ENCODE assay signal across 8 cellular contexts in genomic region chr1:97920275-97920831, GRCh38. TPM values are rescaled to one million over a fixed set of nuclear protein-coding genes. Genes with fewer than 3 reads are reported as not detected.
DNase-seq lines count a peak whose midpoint lies in the region; ATAC-seq and TF ChIP-seq lines count a peak whose summit lies in the region.

No MANE protein-coding gene starts in this region.

- DNase-seq in NCI-H2107 treated with DMSO at 0.1 percent for 48 hours (lab: John Stamatoyannopoulos, UW; ENCODE audit: unreplicated experiment), result peak; percentile 49
- no peak for DNase-seq in NCI-H2107 (lab: John Stamatoyannopoulos, UW)
- no peak for DNase-seq in esophagus squamous epithelium (lab: John Stamatoyannopoulos, UW)
- DNase-seq in natural killer cell treated with Interleukin-12 subunit alpha and Interleukin-12 subunit beta and Interleukin-15 and Interleukin-18, amount 100 ng/mL, for 72 hours (ENCODE audit: low spot score), result peak; percentile 85
- DNase-seq in NK-92 treated with Interleukin-12 subunit alpha and Interleukin-12 subunit beta, amount 100 ng/mL, for 24 hours (lab: John Stamatoyannopoulos, UW), result no peak

- H3K9me3 Mint-ChIP-seq in natural killer cell treated with Interleukin-12 subunit alpha and Interleukin-12 subunit beta and Interleukin-15 and Interleukin-18, amount 100 ng/mL, for 72 hours, result peaks cover 3% of the 10 kb centered on the region

- H3K4me3 ChIP-seq in SU-DHL-6 (ENCODE audit: insufficient read depth, low read length, poor library complexity, severe bottlenecking) (peak overlapping the region; percentile 89), esophagus squamous epithelium (peak overlapping the region; percentile 64 to 93 (median 86))

- TF ChIP-seq POLR2A in esophagus squamous epithelium (IDR thresholded peaks at IDR 0.05), result no peak

- peaks cover 3% of the 10 kb centered on the region; the same call in 1 of the 2 replicates for H3K36me3 ChIP-seq in SU-DHL-6 (ENCODE audit: low read length)
- H3K36me3 ChIP-seq in esophagus squamous epithelium, result no peaks in the 10 kb centered on the region

- peak overlapping the region; percentile 73 for H3K27ac ChIP-seq in SU-DHL-6 (ENCODE audit: low read depth, low read length)
- H3K27ac ChIP-seq in esophagus squamous epithelium, result peak overlapping the region; percentile 87 to 97 (median 92)

- no peaks in the 10 kb centered on the region for H3K9me3 ChIP-seq in SU-DHL-6 (ENCODE audit: insufficient read depth, low read length)
- no peaks in the 10 kb centered on the region for H3K9me3 ChIP-seq in esophagus squamous epithelium

- no peaks in the 10 kb centered on the region for H3K27me3 Mint-ChIP-seq in natural killer cell treated with Interleukin-12 subunit alpha and Interleukin-12 subunit beta and Interleukin-15 and Interleukin-18, amount 100 ng/mL, for 72 hours

- no peak for TF ChIP-seq CTCF in SU-DHL-6 (IDR thresholded peaks at IDR 0.05; ENCODE audit: insufficient read depth, low read length, poor library complexity, severe bottlenecking)
- TF ChIP-seq CTCF in esophagus squamous epithelium (IDR thresholded peaks at IDR 0.05), result no peak

- H3K27ac Mint-ChIP-seq in natural killer cell treated with Interleukin-12 subunit alpha and Interleukin-12 subunit beta and Interleukin-15 and Interleukin-18, amount 100 ng/mL, for 72 hours, result peak overlapping the region; percentile 83 to 97

- H3K4me3 Mint-ChIP-seq in natural killer cell treated with Interleukin-12 subunit alpha and Interleukin-12 subunit beta and Interleukin-15 and Interleukin-18, amount 100 ng/mL, for 72 hours, result peak overlapping the region; percentile 95

- intact Hi-C loops in esophagus squamous epithelium (cut with DNase I), result no loop called here

- H3F3A ChIP-seq in SU-DHL-6 (ENCODE audit: insufficient read depth), result peaks cover 14% of the 10 kb centered on the region

- ATAC-seq in HG03135 (IDR thresholded peaks at IDR 0.05; ENCODE audit: unreplicated experiment) (peak; percentile 7), HG03139 (IDR thresholded peaks at IDR 0.05; ENCODE audit: unreplicated experiment) (no peak)
- ATAC-seq in natural killer cell treated with Interleukin-12 subunit alpha and Interleukin-12 subunit beta and Interleukin-15 and Interleukin-18, amount 100 ng/mL, for 72 hours, result peak in 1 of 2 donors; percentile 67

- H3K4me1 ChIP-seq in esophagus squamous epithelium, result peaks cover 5 to 41% (median 15%) of the 10 kb centered on the region in 3 donors

- peak overlapping the region; percentile 79 for H3K9ac ChIP-seq in SU-DHL-6 (ENCODE audit: low read length)

- 0 out of 2 replicates have a peak, but pooled peaks cover 10% of the 10 kb centered on the region for H3K79me2 ChIP-seq in SU-DHL-6 (ENCODE audit: insufficient read depth, low read length)

- no peaks in the 10 kb centered on the region; the same call in 1 of the 2 replicates for H4K20me1 ChIP-seq in SU-DHL-6 (ENCODE audit: low read depth, low read length)

- H3K27me3 ChIP-seq in SU-DHL-6 (ENCODE audit: low read length), result no peaks in the 10 kb centered on the region
- no peaks in the 10 kb centered on the region for H3K27me3 ChIP-seq in esophagus squamous epithelium

- no peaks in the 10 kb centered on the region for H3K36me3 Mint-ChIP-seq in natural killer cell treated with Interleukin-12 subunit alpha and Interleukin-12 subunit beta and Interleukin-15 and Interleukin-18, amount 100 ng/mL, for 72 hours

- peak overlapping the region; percentile 87 for H3K4me2 ChIP-seq in SU-DHL-6 (ENCODE audit: low read depth, low read length, poor library complexity, severe bottlenecking)

- H3K4me1 Mint-ChIP-seq in natural killer cell treated with Interleukin-12 subunit alpha and Interleukin-12 subunit beta and Interleukin-15 and Interleukin-18, amount 100 ng/mL, for 72 hours (ENCODE audit: low read depth in 2 of 2), result peaks cover 29 to 47% of the 10 kb centered on the region in 2 donors

- 0 to 1% methylated on average over 5 to 8 of the region's 24 CpGs for WGBS in esophagus squamous epithelium, 2 donors

- peak overlapping the region; percentile 93 for H2AFZ ChIP-seq in SU-DHL-6 (ENCODE audit: low read depth, low read length, severe bottlenecking)

- H3K9me2 ChIP-seq in SU-DHL-6 (replicated peaks; ENCODE audit: insufficient read depth, low read length), result no peaks in the 10 kb centered on the region

RNA-seq across cellular contexts. Expression of gene DPYD, which starts 0.5 kb away (rescaled TPM):
- 10 to 100 TPM; 30.6 to 58.4 (median 35.4) TPM for total RNA-seq in esophagus squamous epithelium
- total RNA-seq in natural killer cell treated with Interleukin-12 subunit alpha and Interleukin-12 subunit beta and Interleukin-15 and Interleukin-18, amount 100 ng/mL, for 72 hours, result 10 to 100 TPM; 33.9 to 34.8 TPM

Comparison
In these comparisons a context has a peak if more than half of its experiments do, and no peak if none do; other contexts are left out.
1. DNase-seq: peak in NCI-H2107 treated with DMSO at 0.1 percent for 48 hours (single experiment) and natural killer cell treated with Interleukin-12 subunit alpha and Interleukin-12 subunit beta and Interleukin-15 and Interleukin-18, amount 100 ng/mL, for 72 hours (single experiment); none in NCI-H2107 (single experiment), esophagus squamous epithelium (single experiment) and NK-92 treated with Interleukin-12 subunit alpha and Interleukin-12 subunit beta, amount 100 ng/mL, for 24 hours (single experiment).